15 cellular contexts compared by ENCODE assay signal in genomic region chr21:41601573-41602371, GRCh38.
DNase-seq lines count a peak whose midpoint lies in the region; ATAC-seq and TF ChIP-seq lines count a peak whose summit lies in the region.
"Had no signal": no experiment of that assay in that cellular context is flagged by ENCODE, and none has a peak within 500 bp of the region (broad histone marks: within the 10 kb centered on the region; RNA-seq: fewer than 3 reads in every experiment).

No MANE protein-coding gene starts in this region.

- peaks cover 0 to 5% of the 10 kb centered on the region in 2 donors for H3K4me1 ChIP-seq in neuronal stem cell (ENCODE audit: control insufficient read depth in 2 of 2, insufficient read depth in 1 of 2, low read depth in 1 of 2, low read length in 2 of 2)

- no peak overlapping the region for H2AFZ ChIP-seq in neuronal stem cell (ENCODE audit: low read length)

- no peaks in the 10 kb centered on the region for H3K36me3 ChIP-seq in neuronal stem cell (replicated peaks in 1 of 2; ENCODE audit: control insufficient read depth in 2 of 2, insufficient read depth in 2 of 2, low read length in 2 of 2)
- H3K36me3 ChIP-seq: right lobe of liver had no signal

- H2AK5ac ChIP-seq in neuronal stem cell (ENCODE audit: low read depth, low read length): no peak overlapping the region

- no peak overlapping the region for H2BK5ac ChIP-seq in neuronal stem cell (ENCODE audit: low read length)

- ATAC-seq in T-helper 17 cell (no peak), HG03442 (IDR thresholded peaks at IDR 0.05; ENCODE audit: unreplicated experiment) (no peak)

- H3K4me3 Mint-ChIP-seq in CD14-positive monocyte (no peak overlapping the region), T-helper 17 cell (no peak overlapping the region)
- H3K4me3 Mint-ChIP-seq: activated CD4-positive, alpha-beta memory T cell treated with anti-CD3 and anti-CD28 coated beads, Interleukin-2, amount 10 ng/mL, durations not matched to agents 7 days and 5 days; CD8-positive, alpha-beta memory T cell had no signal

- no peak for TF ChIP-seq CTCF in CD14-positive monocyte (IDR thresholded peaks at IDR 0.05)

- no peaks in the 10 kb centered on the region for H3K9me3 Mint-ChIP-seq in CD14-positive monocyte
- H3K9me3 Mint-ChIP-seq: activated CD4-positive, alpha-beta memory T cell treated with anti-CD3 and anti-CD28 coated beads, Interleukin-2, amount 10 ng/mL, durations not matched to agents 7 days and 5 days had no signal

- no peaks in the 10 kb centered on the region for H3K27me3 ChIP-seq in neuronal stem cell (ENCODE audit: control insufficient read depth in 3 of 3, insufficient read depth in 3 of 3, low read depth in 1 of 3, low read length in 3 of 3)
- H3K27me3 ChIP-seq: right lobe of liver had no signal

- intact Hi-C loops in CD14-positive monocyte (cut with micrococcal nuclease): no loop called here

- H3K79me1 ChIP-seq in neuronal stem cell (ENCODE audit: low read depth, low read length): no peaks in the 10 kb centered on the region

- H2BK12ac ChIP-seq in neuronal stem cell (ENCODE audit: low read length): no peak overlapping the region

- WGBS in neuronal stem cell (ENCODE audit: extremely low coverage in 2 of 2, insufficient read length in 2 of 2, insufficient replicate concordance in 1 of 2), 2 donors: no CpG with 5 or more reads among the region's 11 CpGs

- H3K36me3 Mint-ChIP-seq in CD14-positive monocyte (no peaks in the 10 kb centered on the region), T-helper 17 cell (ENCODE audit: low read depth) (no peaks in the 10 kb centered on the region)
- H3K36me3 Mint-ChIP-seq: CD8-positive, alpha-beta memory T cell had no signal

- H3K4me2 ChIP-seq in neuronal stem cell (ENCODE audit: insufficient read depth, low read length, poor library complexity, severe bottlenecking): no peak overlapping the region

- H3K4ac ChIP-seq in neuronal stem cell (ENCODE audit: low read length): no peak overlapping the region

- H4K91ac ChIP-seq in neuronal stem cell (ENCODE audit: low read depth, low read length, poor library complexity): no peak overlapping the region

- no peak overlapping the region for H2BK15ac ChIP-seq in neuronal stem cell (ENCODE audit: low read length)

- no peak overlapping the region for H2BK120ac ChIP-seq in neuronal stem cell (ENCODE audit: low read depth, low read length)

- H3K9ac ChIP-seq in neuronal stem cell (ENCODE audit: low read depth, low read length, poor library complexity): no peak overlapping the region

- peak; percentile 32 for DNase-seq in CD14-positive monocyte (ENCODE audit: low spot score)
- DNase-seq in NCI-H2196 treated with DMSO at 0.1 percent for 48 hours (lab: John Stamatoyannopoulos, UW; ENCODE audit: unreplicated experiment): peak; percentile 12
- DNase-seq in ecto neural progenitor cell (ENCODE audit: low spot score): peak; percentile 31
- DNase-seq in neuronal stem cell (ENCODE audit: low spot score): no peak
- no peak for DNase-seq in T-helper 17 cell
- DNase-seq in midbrain (lab: John Stamatoyannopoulos, UW): no peak
- DNase-seq in activated naive CD4-positive, alpha-beta T cell treated with Interleukin-2 at 50 U/mL for 16 hours: no peak
- DNase-seq: activated CD4-positive, alpha-beta memory T cell treated with anti-CD3 and anti-CD28 coated beads, Interleukin-2, amount 10 ng/mL, durations not matched to agents 7 days and 5 days; activated naive CD4-positive, alpha-beta T cell treated with anti-CD3 and anti-CD28 coated beads, Interleukin-2, amount 50 U/mL, for 16 hours; CD8-positive, alpha-beta memory T cell; dorsolateral prefrontal cortex; NCI-H1417; T-helper 1 cell had no signal

- H3K27me3 Mint-ChIP-seq in CD14-positive monocyte (ENCODE audit: low read depth in 3 of 3) (peaks cover 3 to 9% (median 8%) of the 10 kb centered on the region in 3 donors), T-helper 17 cell (peaks cover 52% of the 10 kb centered on the region)

- no peak overlapping the region for H4K8ac ChIP-seq in neuronal stem cell (ENCODE audit: low read depth, low read length)

- H3K27ac Mint-ChIP-seq in CD14-positive monocyte (no peak overlapping the region), T-helper 17 cell (no peak overlapping the region)
- H3K27ac Mint-ChIP-seq: activated CD4-positive, alpha-beta memory T cell treated with anti-CD3 and anti-CD28 coated beads, Interleukin-2, amount 10 ng/mL, durations not matched to agents 7 days and 5 days; CD8-positive, alpha-beta memory T cell had no signal

- no peaks in the 10 kb centered on the region for H3K9me3 ChIP-seq in neuronal stem cell (replicated peaks in 1 of 2; ENCODE audit: control insufficient read depth in 2 of 2, insufficient read depth in 1 of 2, low read depth in 1 of 2, low read length in 2 of 2)
- no peaks in the 10 kb centered on the region for H3K9me3 ChIP-seq in T-helper 17 cell (ENCODE audit: control insufficient read depth, low read length, poor library complexity, severe bottlenecking)
- H3K9me3 ChIP-seq: right lobe of liver had no signal

- no peak overlapping the region for H3K18ac ChIP-seq in neuronal stem cell (ENCODE audit: low read length)

- peak overlapping the region; percentile 62 for H3K23ac ChIP-seq in neuronal stem cell (ENCODE audit: low read depth, low read length, poor library complexity)

- H3K27ac ChIP-seq in neuronal stem cell (replicated peaks; ENCODE audit: low read length): no peak overlapping the region
- H3K27ac ChIP-seq: dorsolateral prefrontal cortex, right lobe of liver had no signal

- H3K4me3 ChIP-seq in neuronal stem cell (ENCODE audit: low read length in 2 of 2): no peak overlapping the region
- H3K4me3 ChIP-seq: dorsolateral prefrontal cortex, right lobe of liver had no signal

- H3K14ac ChIP-seq in neuronal stem cell (ENCODE audit: low read length): no peak overlapping the region

- peaks cover 8% of the 10 kb centered on the region for H3K4me1 Mint-ChIP-seq in CD14-positive monocyte
- peaks cover 5% of the 10 kb centered on the region for H3K4me1 Mint-ChIP-seq in T-helper 17 cell
- H3K4me1 Mint-ChIP-seq: activated CD4-positive, alpha-beta memory T cell treated with anti-CD3 and anti-CD28 coated beads, Interleukin-2, amount 10 ng/mL, durations not matched to agents 7 days and 5 days; CD8-positive, alpha-beta memory T cell had no signal

Comparison
In these comparisons a context has a peak if more than half of its experiments do, and no peak if none do; other contexts are left out.
1. DNase-seq: peak in CD14-positive monocyte (single experiment), NCI-H2196 treated with DMSO at 0.1 percent for 48 hours (single experiment) and ecto neural progenitor cell (single experiment); none in neuronal stem cell (single experiment), T-helper 17 cell (0 of 3), midbrain (single experiment) and activated naive CD4-positive, alpha-beta T cell treated with Interleukin-2 at 50 U/mL for 16 hours (single experiment).